ENCODE assay signal across 9 cellular contexts in the genomic region with DNA sequence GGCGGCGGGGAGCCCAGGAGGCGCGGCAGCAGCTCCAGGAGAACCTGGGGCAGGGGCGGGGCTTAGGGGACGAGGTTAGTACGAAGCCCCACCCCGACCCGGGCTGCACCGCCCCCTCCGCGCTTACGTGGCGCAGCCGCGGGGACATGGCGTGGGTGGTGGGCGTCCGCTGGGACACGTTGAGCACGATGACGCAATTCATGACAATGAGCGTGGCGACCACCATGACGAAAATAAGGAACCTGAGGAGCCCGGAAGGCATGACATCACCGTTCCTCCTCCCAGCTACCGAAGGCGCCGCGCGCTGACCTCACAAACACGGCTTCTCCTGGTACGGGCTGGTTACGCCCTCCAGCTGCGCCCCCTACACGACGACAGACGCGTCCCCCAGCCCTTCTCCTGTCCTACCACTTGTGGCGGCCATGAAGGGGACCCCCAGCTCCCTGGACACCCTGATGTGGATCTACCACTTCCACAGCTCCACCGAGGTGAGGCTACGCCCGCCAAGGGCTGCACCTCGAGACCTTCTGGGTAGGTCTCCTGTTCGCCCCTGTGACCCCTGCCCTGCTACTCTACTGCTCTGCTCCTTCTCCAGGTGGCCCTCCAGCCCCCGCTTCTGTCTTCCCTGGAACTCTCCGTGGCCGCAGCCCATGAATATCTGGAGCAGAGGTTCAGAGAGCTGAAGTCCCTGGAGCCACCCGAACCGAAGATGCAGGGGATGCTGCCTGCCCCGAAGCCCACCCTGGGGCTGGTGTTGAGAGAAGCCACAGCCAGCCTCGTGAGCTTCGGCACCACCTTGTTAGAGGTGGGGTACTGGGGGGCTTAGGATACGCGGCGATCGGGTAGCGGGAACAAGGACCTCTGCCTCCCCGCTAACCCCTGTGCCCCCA. TPM values are rescaled to one million over a fixed set of nuclear protein-coding genes. Genes with fewer than 3 reads are reported as not detected.
DNase-seq lines count a peak whose midpoint lies in the region; ATAC-seq and TF ChIP-seq lines count a peak whose summit lies in the region.
"Had no signal": no experiment of that assay in that cellular context is flagged by ENCODE, and none has a peak within 500 bp of the region (broad histone marks: within the 10 kb centered on the region; RNA-seq: fewer than 3 reads in every experiment).

A gene (plus strand): TSS at position 196 of the 890 bp plus-strand sequence. CDS start 227 bp downstream, at position 423.

- H2AFZ ChIP-seq in hepatocyte = peak within 1 kb of the TSS; percentile 87

- no peaks in the 10 kb centered on the region for H3K9me3 Mint-ChIP-seq in T-cell

- peaks cover 38 to 47% (median 38%) of the 10 kb centered on the region in 3 donors for H3K4me1 Mint-ChIP-seq in T-cell

- H3K27me3 Mint-ChIP-seq in T-cell = no peaks in the 10 kb centered on the region

- in situ Hi-C loops in gastrocnemius medialis (cut with MboI; ENCODE audit: low sequenced_read_pairs in 4 of 4) = loop anchor here in 2 of 4 donors (25.0 kb wide), 1 partner anchor 112 kb away; a partner anchor contains a TSS

- H3K4me2 ChIP-seq in hepatocyte = peak within 1 kb of the TSS; percentile 95

- H3K4me3 ChIP-seq in hepatocyte (peak within 1 kb of the TSS; percentile 70), gastrocnemius medialis (peak within 1 kb of the TSS; percentile 44 to 57 (median 54))

- no peak for TF ChIP-seq CTCF in hepatocyte (IDR thresholded peaks at IDR 0.05; ENCODE audit: poor library complexity)
- no peak for TF ChIP-seq CTCF in gastrocnemius medialis (IDR thresholded peaks at IDR 0.05 in 4 of 5, conservative IDR thresholded peaks at IDR 0.05 in 1 of 5)

- intact Hi-C loops in gastrocnemius medialis (cut with DNase I; ENCODE audit: low total_unique reads) = no loop called here

- peak within 1 kb of the TSS; percentile 83 to 90 (median 88) for H3K4me3 Mint-ChIP-seq in T-cell

- ATAC-seq in T-cell (replicated peaks in 1 of 4) (peak; percentile 77 to 82 (median 80)), gastrocnemius medialis (peak in 1 of 2 donors; percentile 21), GM18858 (IDR thresholded peaks at IDR 0.05; ENCODE audit: unreplicated experiment) (no peak)

- DNase-seq in NK-92 (lab: John Stamatoyannopoulos, UW; ENCODE audit: unreplicated experiment) (peak; percentile 79), T-cell (peak; percentile 73 to 98 (median 94)), anterior cingulate cortex (lab: John Stamatoyannopoulos, UW) (peak in 47 of 58 donors; percentile 13 to 80 (median 51)), hepatocyte (ENCODE audit: low spot score) (peak; percentile 94), gastrocnemius medialis (peak in 1 of 2 donors; percentile 45), globus pallidus (ENCODE audit: low spot score) (no peak)
- DNase-seq in NK-92 treated with Interleukin-12 subunit alpha and Interleukin-12 subunit beta, amount 100 ng/mL, for 24 hours (lab: John Stamatoyannopoulos, UW) = no peak
- DNase-seq: DND-41 had no signal

- TF ChIP-seq POLR2A in gastrocnemius medialis (IDR thresholded peaks at IDR 0.05) = no peak

- POLR2A ChIA-PET in T-cell (lab: Charles Lee) = interaction anchor here in 1 of 2 donors (0.5 to 1.3 kb wide), 5 partner anchors 49 to 988 kb away, joined by 3 to 5 read pairs (median 4); a partner anchor contains a TSS

- peak within 1 kb of the TSS; percentile 69 to 75 for H3K27ac Mint-ChIP-seq in T-cell

- H4K20me1 ChIP-seq in hepatocyte (ENCODE audit: insufficient read depth, poor library complexity, severe bottlenecking) = no peaks in the 10 kb centered on the region

- H3K79me2 ChIP-seq in hepatocyte = no peaks in the 10 kb centered on the region

- H3K9me3 ChIP-seq in hepatocyte (ENCODE audit: low read depth) (no peaks in the 10 kb centered on the region), gastrocnemius medialis (no peaks in the 10 kb centered on the region)

- H3K9me2 ChIP-seq in hepatocyte (replicated peaks; ENCODE audit: insufficient read depth) = no peaks in the 10 kb centered on the region

- peaks cover 7% of the 10 kb centered on the region for H3K4me1 ChIP-seq in hepatocyte (ENCODE audit: insufficient read depth)
- H3K4me1 ChIP-seq in gastrocnemius medialis = peaks cover 0 to 22% of the 10 kb centered on the region in 2 donors

- H3K27me3 ChIP-seq in hepatocyte (no peaks in the 10 kb centered on the region), gastrocnemius medialis (peaks cover 0 to 18% (median 4%) of the 10 kb centered on the region in 3 donors)

- CTCF ChIA-PET in T-cell (lab: Charles Lee) = interaction anchor here in 1 of 2 donors (0.7 to 1.7 kb wide), 5 partner anchors 8 to 190 kb away, joined by 3 to 7 read pairs (median 4); a partner anchor contains a TSS

- H3K27ac ChIP-seq in hepatocyte (peak within 1 kb of the TSS; percentile 47), gastrocnemius medialis (no peak within 1 kb of the TSS)

- H3K36me3 Mint-ChIP-seq in T-cell = peaks cover 20% of the 10 kb centered on the region

- 28% methylated on average over 40 of the region's 60 CpGs for WGBS in hepatocyte (ENCODE audit: low lambda C conversion rate, missing lambda C conversion rate)

- no peaks in the 10 kb centered on the region for H3K36me3 ChIP-seq in hepatocyte (replicated peaks; ENCODE audit: insufficient read depth, low read depth)
- H3K36me3 ChIP-seq in gastrocnemius medialis = peaks cover 0 to 25% of the 10 kb centered on the region in 2 donors

RNA-seq across cellular contexts. Expression of the gene that starts here (rescaled TPM):
- 10 to 100 TPM in 2 of 5 donors, 1 to 10 TPM in 3; 3.1 to 41.1 (median 4.1) TPM for total RNA-seq in T-cell
- 7.4 and 9.1 TPM in 2 replicates for total RNA-seq in hepatocyte
- polyA plus RNA-seq in hepatocyte = 8.8 and 14.1 TPM in 2 replicates
- under 1 TPM in 2 of 4 donors, not detected in 2; 0.10 to 0.33 TPM for total RNA-seq in gastrocnemius medialis

Comparison
In these comparisons a context has a peak if more than half of its experiments do, and no peak if none do; other contexts are left out.
1. DNase-seq: peak in NK-92 (single experiment), T-cell (34 of 34), anterior cingulate cortex (47 of 58) and hepatocyte (single experiment); none in NK-92 treated with Interleukin-12 subunit alpha and Interleukin-12 subunit beta, amount 100 ng/mL, for 24 hours (single experiment) and globus pallidus (single experiment).